ENCODE assay signal across 30 cellular contexts in genomic region chr17:41420134-41420533, GRCh38. TPM values are rescaled to one million over a fixed set of nuclear protein-coding genes. Genes with fewer than 3 reads are reported as not detected.
DNase-seq lines count a peak whose midpoint lies in the region; TF ChIP-seq lines count a peak whose summit lies in the region.
"Had no signal": no experiment of that assay in that cellular context is flagged by ENCODE, and none has a peak within 500 bp of the region (broad histone marks: within the 10 kb centered on the region; RNA-seq: fewer than 3 reads in every experiment).

No MANE protein-coding gene starts in this region.

- no peak overlapping the region for H3K4me2 ChIP-seq in GM23248 (ENCODE audit: unreplicated experiment)
- H3K4me2 ChIP-seq: hepatocyte had no signal

- H3K36me3 Mint-ChIP-seq in endodermal cell (ENCODE audit: low read depth) = no peaks in the 10 kb centered on the region
- H3K36me3 Mint-ChIP-seq: brain; CD14-positive monocyte; stimulated activated effector memory CD8-positive, alpha-beta T cell treated with anti-CD3 and anti-CD28 coated beads, Interleukin-12 subunit alpha, Interleukin-12 subunit beta, amount 100 ng/mL, for 72 hours had no signal

- DNase-seq in GM23248 = peak; percentile 63
- peak; percentile 35 for DNase-seq in RPMI7951 (ENCODE audit: low read depth)
- DNase-seq in epithelial cell of esophagus (ENCODE audit: low read depth) = peak; percentile 89
- DNase-seq in prostate gland (ENCODE audit: low spot score) = peak; percentile 46
- DNase-seq in stimulated activated CD4-positive, alpha-beta T cell treated with anti-CD3 and anti-CD28 coated beads, Interleukin-4, amount 100 ng/mL, for 4 hours = no peak
- no peak for DNase-seq in occipital lobe (lab: John Stamatoyannopoulos, UW)
- no peak for DNase-seq in endodermal cell
- no peak for DNase-seq in SIG-M5 (lab: John Stamatoyannopoulos, UW)
- DNase-seq: activated CD4-positive, alpha-beta T cell treated with anti-CD3 and anti-CD28 coated beads for 48 hours; activated T-cell treated with anti-CD3 and anti-CD28 coated beads, Interleukin-2, amount 50 U/mL, for 24 hours; left colon; NCI-H1417; NCI-H2081; NCI-H2227 treated with DMSO at 0.1 percent for 48 hours; NCI-H748 treated with DMSO at 0.1 percent for 48 hours; right lobe of liver; stimulated activated CD4-positive, alpha-beta T cell treated with anti-CD3 and anti-CD28 coated beads, Interleukin-12 subunit alpha, Interleukin-12 subunit beta, amount 100 ng/mL, for 4 hours; stimulated activated CD4-positive, alpha-beta T cell treated with anti-CD3 and anti-CD28 coated beads, Interleukin-4, amount 100 ng/mL, for 1 hour; WERI-Rb-1 had no signal

- H3K36me3 ChIP-seq in GM23248 (ENCODE audit: low read depth) (no peaks in the 10 kb centered on the region), prostate gland (no peaks in the 10 kb centered on the region), endodermal cell (ENCODE audit: control insufficient read depth, insufficient read depth, low read length) (no peaks in the 10 kb centered on the region)
- H3K36me3 ChIP-seq: gastrocnemius medialis, right lobe of liver, WERI-Rb-1 had no signal

- no peak for TF ChIP-seq POLR2A in prostate gland (IDR thresholded peaks at IDR 0.05)

- H3K79me2 ChIP-seq in GM23248 (ENCODE audit: insufficient read depth) = no peaks in the 10 kb centered on the region
- H3K79me2 ChIP-seq: hepatocyte had no signal

- in situ Hi-C loops in GM23248 (cut with MboI) = no loop called here

- WGBS in GM23248 (ENCODE audit: low coverage in 1 of 2, low lambda C conversion rate in 2 of 2, missing lambda C conversion rate in 2 of 2), 2 experiments = 58 to 59% methylated on average over 4 of the region's 4 CpGs
- 34% methylated on average over 4 of the region's 4 CpGs for WGBS in prostate gland
- 70 to 74% methylated on average over 2 to 4 of the region's 4 CpGs for WGBS in endodermal cell (ENCODE audit: insufficient coverage in 1 of 2, insufficient read length in 1 of 2), 2 experiments

- H3K4me1 Mint-ChIP-seq in endodermal cell = no peaks in the 10 kb centered on the region

- no peak overlapping the region for H3K4me3 ChIP-seq in GM23248
- H3K4me3 ChIP-seq in epithelial cell of esophagus (ENCODE audit: low read length) = no peak overlapping the region
- H3K4me3 ChIP-seq in prostate gland = no peak overlapping the region
- H3K4me3 ChIP-seq in endodermal cell (ENCODE audit: low read length) = no peak overlapping the region
- H3K4me3 ChIP-seq: gastrocnemius medialis, hepatocyte, right lobe of liver had no signal

- H3K27ac ChIP-seq in GM23248 = no peak overlapping the region
- H3K27ac ChIP-seq in prostate gland = no peak overlapping the region
- H3K27ac ChIP-seq in endodermal cell (ENCODE audit: low read depth, low read length) = no peak overlapping the region
- H3K27ac ChIP-seq: gastrocnemius medialis, right lobe of liver, WERI-Rb-1 had no signal

- H3K4me1 ChIP-seq in GM23248 (ENCODE audit: insufficient read depth) (peaks cover 48% of the 10 kb centered on the region), prostate gland (replicated peaks) (peaks cover 3% of the 10 kb centered on the region), endodermal cell (ENCODE audit: control insufficient read depth, insufficient read depth, low read length) (no peaks in the 10 kb centered on the region)

- H3K4me3 Mint-ChIP-seq in endodermal cell = no peak overlapping the region
- H3K4me3 Mint-ChIP-seq: activated T-cell treated with anti-CD3 and anti-CD28 coated beads, Interleukin-2, amount 50 U/mL, for 24 hours; brain; CD14-positive monocyte; stimulated activated effector memory CD8-positive, alpha-beta T cell treated with anti-CD3 and anti-CD28 coated beads, Interleukin-12 subunit alpha, Interleukin-12 subunit beta, amount 100 ng/mL, for 72 hours had no signal

- H4K20me1 ChIP-seq in GM23248 (ENCODE audit: insufficient read depth) = no peaks in the 10 kb centered on the region

- H3K9me3 ChIP-seq in GM23248 (ENCODE audit: low read depth) (no peaks in the 10 kb centered on the region), prostate gland (no peaks in the 10 kb centered on the region), endodermal cell (ENCODE audit: control insufficient read depth, low read length) (no peaks in the 10 kb centered on the region)
- H3K9me3 ChIP-seq: gastrocnemius medialis, right lobe of liver had no signal

- H3K9me3 Mint-ChIP-seq in endodermal cell = no peaks in the 10 kb centered on the region
- H3K9me3 Mint-ChIP-seq: activated T-cell treated with anti-CD3 and anti-CD28 coated beads, Interleukin-2, amount 50 U/mL, for 24 hours; brain; CD14-positive monocyte; stimulated activated effector memory CD8-positive, alpha-beta T cell treated with anti-CD3 and anti-CD28 coated beads, Interleukin-12 subunit alpha, Interleukin-12 subunit beta, amount 100 ng/mL, for 72 hours had no signal

- peaks cover 6% of the 10 kb centered on the region for H3K27me3 Mint-ChIP-seq in endodermal cell (ENCODE audit: insufficient read depth)
- H3K27me3 Mint-ChIP-seq: activated T-cell treated with anti-CD3 and anti-CD28 coated beads, Interleukin-2, amount 50 U/mL, for 24 hours had no signal

- H3K9me2 ChIP-seq in GM23248 (ENCODE audit: insufficient read depth) = no peaks in the 10 kb centered on the region

- no peaks in the 10 kb centered on the region for H3F3A ChIP-seq in GM23248 (ENCODE audit: insufficient read depth)

- intact Hi-C loops in prostate gland (cut with DNase I) = no loop called here

- H3K27me3 ChIP-seq in GM23248 (replicated peaks; ENCODE audit: insufficient read depth) (no peaks in the 10 kb centered on the region), prostate gland (replicated peaks; ENCODE audit: insufficient read depth) (no peaks in the 10 kb centered on the region), endodermal cell (ENCODE audit: control insufficient read depth, insufficient read depth, low read length, poor library complexity, severe bottlenecking) (peaks cover 8% of the 10 kb centered on the region)
- H3K27me3 ChIP-seq: gastrocnemius medialis, hepatocyte, right lobe of liver had no signal

- H3K9ac ChIP-seq in GM23248 = no peak overlapping the region
- H3K9ac ChIP-seq in endodermal cell (ENCODE audit: extremely low read depth, low read length, poor library complexity, severe bottlenecking) = no peak overlapping the region

- TF ChIP-seq CTCF in epithelial cell of esophagus (IDR thresholded peaks at IDR 0.05; ENCODE audit: insufficient read depth, low read depth, low read length, missing control alignments) = no peak
- no peak for TF ChIP-seq CTCF in prostate gland (IDR thresholded peaks at IDR 0.05)
- no peak for TF ChIP-seq CTCF in endodermal cell (conservative IDR thresholded peaks at IDR 0.05)

- no peak overlapping the region for H2AFZ ChIP-seq in GM23248
- H2AFZ ChIP-seq: hepatocyte had no signal

- H3K27ac Mint-ChIP-seq in endodermal cell = no peak overlapping the region
- H3K27ac Mint-ChIP-seq: activated T-cell treated with anti-CD3 and anti-CD28 coated beads, Interleukin-2, amount 50 U/mL, for 24 hours; brain; CD14-positive monocyte; stimulated activated effector memory CD8-positive, alpha-beta T cell treated with anti-CD3 and anti-CD28 coated beads, Interleukin-12 subunit alpha, Interleukin-12 subunit beta, amount 100 ng/mL, for 72 hours had no signal

RNA-seq across cellular contexts. Expression of gene KRT37, which starts 4.3 kb away (rescaled TPM):
- not detected in 2 replicates for total RNA-seq in GM23248 (2014; rRNA removed; shearing (Covaris generic))
- polyA plus RNA-seq in GM23248 (2016; fragmentation: Nextera tagmentation; extraction: Ambion mirVana) = not detected in 2 replicates
- total RNA-seq in RPMI7951 (2014; rRNA removed; shearing (Covaris generic)) = not detected in 2 replicates
- not detected for total RNA-seq in prostate gland
- not detected for total RNA-seq in occipital lobe
- not detected for total RNA-seq in endodermal cell
- polyA plus RNA-seq in endodermal cell (2013, experiment 1 of 2) = not detected
- not detected for polyA plus RNA-seq in endodermal cell (2013, experiment 2 of 2)
- total RNA-seq: epithelial cell of proximal tubule, gastrocnemius medialis, hepatocyte, left colon, posterior vena cava, right lobe of liver, subcutaneous adipose tissue, urinary bladder had no signal
- polyA plus RNA-seq: AG04450, CD14-positive monocyte, hepatocyte, neural cell, urinary bladder had no signal

RNA-seq across cellular contexts. Expression of gene KRT38, which starts 20.6 kb away (rescaled TPM):
- not detected in 2 replicates for total RNA-seq in GM23248 (2014; rRNA removed; shearing (Covaris generic))
- not detected in 2 replicates for polyA plus RNA-seq in GM23248 (2016; fragmentation: Nextera tagmentation; extraction: Ambion mirVana)
- total RNA-seq in RPMI7951 (2014; rRNA removed; shearing (Covaris generic)) = not detected in 2 replicates
- total RNA-seq in prostate gland (not detected), occipital lobe (not detected), endodermal cell (not detected)
- not detected for polyA plus RNA-seq in endodermal cell (2013, experiment 1 of 2)
- not detected for polyA plus RNA-seq in endodermal cell (2013, experiment 2 of 2)
- total RNA-seq: epithelial cell of proximal tubule, gastrocnemius medialis, hepatocyte, left colon, posterior vena cava, right lobe of liver, subcutaneous adipose tissue, urinary bladder had no signal
- polyA plus RNA-seq: CD14-positive monocyte, hepatocyte, neural cell, urinary bladder had no signal

RNA-seq across cellular contexts. Expression of gene KRT31, which starts 22.7 kb away (rescaled TPM):
- total RNA-seq in GM23248 (2014; rRNA removed; shearing (Covaris generic)) = not detected in 2 replicates
- polyA plus RNA-seq in GM23248 (2016; fragmentation: Nextera tagmentation; extraction: Ambion mirVana) = not detected in 2 replicates
- total RNA-seq in RPMI7951 (2014; rRNA removed; shearing (Covaris generic)) = not detected in 2 replicates
- total RNA-seq in prostate gland = not detected
- total RNA-seq in occipital lobe = 0.47 TPM
- total RNA-seq in endodermal cell = not detected
- polyA plus RNA-seq in endodermal cell (2013, experiment 1 of 2) = not detected
- not detected for polyA plus RNA-seq in endodermal cell (2013, experiment 2 of 2)
- total RNA-seq: epithelial cell of proximal tubule, hepatocyte, left colon, posterior vena cava, right lobe of liver, subcutaneous adipose tissue had no signal
- polyA plus RNA-seq: AG04450, CD14-positive monocyte, hepatocyte, neural cell, urinary bladder had no signal

RNA-seq across cellular contexts. Expression of gene KRT34, which starts 38.0 kb away (rescaled TPM):
- 73.5 and 77.8 TPM in 2 replicates for total RNA-seq in GM23248 (2014; rRNA removed; shearing (Covaris generic))
- polyA plus RNA-seq in GM23248 (2016; fragmentation: Nextera tagmentation; extraction: Ambion mirVana) = 39.8 and 42.2 TPM in 2 replicates
- total RNA-seq in RPMI7951 (2014; rRNA removed; shearing (Covaris generic)) = not detected in 2 replicates
- total RNA-seq in prostate gland = 1 to 10 TPM in 1 of 2 donors, not detected in 1; 1.5 TPM
- total RNA-seq in occipital lobe = 0.31 TPM
- total RNA-seq in endodermal cell = not detected
- polyA plus RNA-seq in endodermal cell (2013, experiment 1 of 2) = not detected
- polyA plus RNA-seq in endodermal cell (2013, experiment 2 of 2) = not detected
- total RNA-seq: gastrocnemius medialis, posterior vena cava, right lobe of liver, subcutaneous adipose tissue, urinary bladder had no signal
- polyA plus RNA-seq: CD14-positive monocyte, hepatocyte, neural cell, urinary bladder had no signal

RNA-seq across cellular contexts. Expression of gene KRT32, which starts 47.1 kb away (rescaled TPM):
- not detected in 2 replicates for total RNA-seq in GM23248 (2014; rRNA removed; shearing (Covaris generic))
- not detected in 2 replicates for polyA plus RNA-seq in GM23248 (2016; fragmentation: Nextera tagmentation; extraction: Ambion mirVana)
- total RNA-seq in RPMI7951 (2014; rRNA removed; shearing (Covaris generic)) = not detected in 2 replicates
- total RNA-seq in prostate gland = not detected
- total RNA-seq in occipital lobe = not detected
- total RNA-seq in endodermal cell = not detected
- polyA plus RNA-seq in endodermal cell (2013, experiment 1 of 2) = not detected
- polyA plus RNA-seq in endodermal cell (2013, experiment 2 of 2) = not detected
- total RNA-seq: epithelial cell of proximal tubule, hepatocyte, left colon, right lobe of liver, subcutaneous adipose tissue, urinary bladder had no signal
- polyA plus RNA-seq: CD14-positive monocyte, hepatocyte, neural cell, urinary bladder had no signal

Comparison
In these comparisons a context has a peak if more than half of its experiments do, and no peak if none do; other contexts are left out.
1. DNase-seq: peak in GM23248 (single experiment), RPMI7951 (single experiment), epithelial cell of esophagus (single experiment) and prostate gland (single experiment); none in stimulated activated CD4-positive, alpha-beta T cell treated with anti-CD3 and anti-CD28 coated beads, Interleukin-4, amount 100 ng/mL, for 4 hours (0 of 2), occipital lobe (single experiment), endodermal cell (single experiment) and SIG-M5 (single experiment).